ENCODE assay signal across 32 cellular contexts in the genomic region with DNA sequence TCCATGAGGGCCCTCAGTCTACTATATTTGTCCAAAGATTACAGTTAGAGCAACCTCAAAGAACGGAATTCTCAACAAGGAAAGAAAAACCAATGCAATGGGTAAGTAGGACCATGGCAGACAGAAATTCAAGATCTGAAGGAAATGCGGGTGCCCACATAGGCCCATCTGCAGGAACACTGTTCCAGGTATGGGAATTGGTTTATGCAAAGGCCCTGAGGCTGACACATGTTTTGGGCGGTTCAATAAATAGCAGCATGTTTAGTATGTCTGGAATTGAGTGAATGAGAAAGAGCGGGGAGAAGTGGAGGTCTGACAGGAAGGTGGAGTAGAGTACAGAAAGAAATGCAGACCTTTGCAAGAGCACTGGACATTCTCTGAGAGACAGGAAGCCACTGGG.
"Had no signal": no experiment of that assay in that cellular context is flagged by ENCODE, and none has a peak within 500 bp of the region (broad histone marks: within the 10 kb centered on the region; RNA-seq: fewer than 3 reads in every experiment).

No MANE protein-coding gene starts in this region.

- H3K4me1 ChIP-seq: body of pancreas, breast epithelium had no signal

- H3K9me3 ChIP-seq: adrenal gland, body of pancreas, breast epithelium had no signal

- H3K27ac ChIP-seq: body of pancreas, brain microvascular endothelial cell, breast epithelium, VCaP had no signal

- H3K36me3 ChIP-seq: adrenal gland, brain microvascular endothelial cell, breast epithelium had no signal

- H3K4me1 Mint-ChIP-seq: activated CD4-positive, alpha-beta T cell treated with anti-CD3 and anti-CD28 coated beads, Interleukin-2, amount 10 ng/mL, durations not matched to agents 24 days and 14 days; activated naive CD8-positive, alpha-beta T cell treated with anti-CD3 and anti-CD28 coated beads for 36 hours had no signal

- FAIRE-seq: astrocyte, TTC549 had no signal

- DNase-seq: activated B cell treated with CpG ODN at 0.5 μM for 24 hours; activated CD4-positive, alpha-beta memory T cell treated with anti-CD3 and anti-CD28 coated beads for 36 hours; activated CD4-positive, alpha-beta T cell treated with anti-CD3 and anti-CD28 coated beads for 4 hours; activated CD4-positive, alpha-beta T cell treated with anti-CD3 and anti-CD28 coated beads, Interleukin-2, amount 10 ng/mL, durations not matched to agents 24 days and 14 days; activated CD4-positive, alpha-beta T cell treated with anti-CD3 and anti-CD28 coated beads, Interleukin-2, amount 50 U/mL, for 1 hour; activated CD4-positive, alpha-beta T cell treated with anti-CD3 and anti-CD28 coated beads, Interleukin-2, amount 50 U/mL, for 4 hours; activated CD4-positive, CD25-positive, alpha-beta regulatory T cell treated with anti-CD3 and anti-CD28 coated beads, Interleukin-2, amount 50 U/mL, for 72 hours; activated CD8-positive, alpha-beta memory T cell treated with anti-CD3 and anti-CD28 coated beads, Interleukin-2, amount 50 U/mL, for 4 hours; activated CD8-positive, alpha-beta T cell treated with anti-CD3 and anti-CD28 coated beads for 36 hours; activated effector memory CD4-positive, alpha-beta T cell treated with anti-CD3 and anti-CD28 coated beads, Interleukin-2, amount 50 U/mL, for 16 hours; activated gamma-delta T cell treated with Interleukin-2 at 50 U/mL for 16 hours; activated naive CD4-positive, alpha-beta T cell; activated naive CD4-positive, alpha-beta T cell treated with anti-CD3 and anti-CD28 coated beads for 36 hours; activated naive CD4-positive, alpha-beta T cell treated with anti-CD3 and anti-CD28 coated beads, Interleukin-2, amount 50 U/mL, for 16 hours; activated naive CD8-positive, alpha-beta T cell treated with anti-CD3 and anti-CD28 coated beads for 36 hours; activated T-cell treated with anti-CD3 and anti-CD28 coated beads for 4 hours; activated T-cell treated with anti-CD3 and anti-CD28 coated beads, Interleukin-2, amount 50 U/mL, for 1 hour; activated T-cell treated with anti-CD3 and anti-CD28 coated beads, Interleukin-2, amount 50 U/mL, for 4 hours; activated T-cell treated with anti-CD3 and anti-CD28 coated beads, Interleukin-2, amount 50 U/mL, for 72 hours; amniotic stem cell; brain microvascular endothelial cell; central memory CD4-positive, alpha-beta T cell; T-helper 17 cell had no signal

- H3K27me3 Mint-ChIP-seq: activated B cell treated with CpG ODN at 0.5 μM for 24 hours; activated CD4-positive, alpha-beta memory T cell treated with anti-CD3 and anti-CD28 coated beads for 36 hours; activated CD4-positive, alpha-beta T cell treated with anti-CD3 and anti-CD28 coated beads, Interleukin-2, amount 10 ng/mL, durations not matched to agents 24 days and 14 days; activated CD8-positive, alpha-beta T cell treated with anti-CD3 and anti-CD28 coated beads for 36 hours; activated naive CD8-positive, alpha-beta T cell treated with anti-CD3 and anti-CD28 coated beads for 36 hours; activated T-helper 17 cell treated with anti-CD3 and anti-CD28 coated beads, Interleukin-2, amount 50 U/mL, for 72 hours; T-helper 17 cell had no signal

- H3K36me3 Mint-ChIP-seq: activated naive CD4-positive, alpha-beta T cell treated with anti-CD3 and anti-CD28 coated beads, Interleukin-2, amount 50 U/mL, for 72 hours had no signal

- H3K9me3 Mint-ChIP-seq: activated B cell treated with CpG ODN at 0.5 μM for 24 hours; activated CD4-positive, alpha-beta memory T cell treated with anti-CD3 and anti-CD28 coated beads for 36 hours; activated CD4-positive, alpha-beta T cell treated with anti-CD3 and anti-CD28 coated beads, Interleukin-2, amount 10 ng/mL, durations not matched to agents 24 days and 14 days; activated CD8-positive, alpha-beta T cell treated with anti-CD3 and anti-CD28 coated beads for 36 hours; activated naive CD4-positive, alpha-beta T cell treated with anti-CD3 and anti-CD28 coated beads for 36 hours; activated naive CD8-positive, alpha-beta T cell treated with anti-CD3 and anti-CD28 coated beads for 36 hours; activated T-cell treated with anti-CD3 and anti-CD28 coated beads, Interleukin-2, amount 50 U/mL, for 4 hours; activated T-cell treated with anti-CD3 and anti-CD28 coated beads, Interleukin-2, amount 50 U/mL, for 72 hours; activated T-helper 1 cell treated with anti-CD3 and anti-CD28 coated beads, Interleukin-12 subunit alpha, Interleukin-12 subunit beta, Interleukin-2, Interleukin-4 antibody, amounts not matched to agents 30 ng/mL and 10 ng/mL and 1 ng/mL, durations not matched to agents 14 hours and 24 hours and 36 hours; activated T-helper 17 cell treated with anti-CD3 and anti-CD28 coated beads, Interleukin-2, amount 50 U/mL, for 72 hours had no signal

- H3K27me3 ChIP-seq: adrenal gland, body of pancreas, brain microvascular endothelial cell, breast epithelium had no signal

- H3K4me3 Mint-ChIP-seq: activated B cell treated with CpG ODN at 0.5 μM for 24 hours; activated CD4-positive, alpha-beta memory T cell treated with anti-CD3 and anti-CD28 coated beads for 36 hours; activated CD4-positive, alpha-beta T cell treated with anti-CD3 and anti-CD28 coated beads, Interleukin-2, amount 10 ng/mL, durations not matched to agents 24 days and 14 days; activated CD8-positive, alpha-beta T cell treated with anti-CD3 and anti-CD28 coated beads for 36 hours; activated naive CD4-positive, alpha-beta T cell treated with anti-CD3 and anti-CD28 coated beads for 36 hours; activated naive CD8-positive, alpha-beta T cell treated with anti-CD3 and anti-CD28 coated beads for 36 hours; activated T-cell treated with anti-CD3 and anti-CD28 coated beads, Interleukin-2, amount 50 U/mL, for 4 hours; activated T-cell treated with anti-CD3 and anti-CD28 coated beads, Interleukin-2, amount 50 U/mL, for 72 hours; activated T-helper 1 cell treated with anti-CD3 and anti-CD28 coated beads, Interleukin-12 subunit alpha, Interleukin-12 subunit beta, Interleukin-2, Interleukin-4 antibody, amounts not matched to agents 30 ng/mL and 10 ng/mL and 1 ng/mL, durations not matched to agents 14 hours and 24 hours and 36 hours; activated T-helper 17 cell treated with anti-CD3 and anti-CD28 coated beads, Interleukin-2, amount 50 U/mL, for 72 hours; T-helper 17 cell had no signal

- H3K4me3 ChIP-seq: adrenal gland, body of pancreas, breast epithelium had no signal

- ATAC-seq: activated CD8-positive, alpha-beta T cell treated with anti-CD3 and anti-CD28 coated beads for 36 hours; activated naive CD4-positive, alpha-beta T cell treated with anti-CD3 and anti-CD28 coated beads, Interleukin-2, amount 50 U/mL, for 72 hours; activated T-cell treated with anti-CD3 and anti-CD28 coated beads, Interleukin-2, amount 50 U/mL, for 4 hours; activated T-cell treated with anti-CD3 and anti-CD28 coated beads, Interleukin-2, amount 50 U/mL, for 72 hours; activated T-helper 17 cell treated with anti-CD3 and anti-CD28 coated beads, Interleukin-2, amount 50 U/mL, for 72 hours; body of pancreas; T-helper 17 cell had no signal

- H3K27ac Mint-ChIP-seq: activated CD4-positive, alpha-beta memory T cell treated with anti-CD3 and anti-CD28 coated beads for 36 hours; activated CD4-positive, alpha-beta T cell treated with anti-CD3 and anti-CD28 coated beads, Interleukin-2, amount 10 ng/mL, durations not matched to agents 24 days and 14 days; activated CD8-positive, alpha-beta T cell treated with anti-CD3 and anti-CD28 coated beads for 36 hours; activated naive CD4-positive, alpha-beta T cell treated with anti-CD3 and anti-CD28 coated beads for 36 hours; activated naive CD8-positive, alpha-beta T cell treated with anti-CD3 and anti-CD28 coated beads for 36 hours; activated T-cell treated with anti-CD3 and anti-CD28 coated beads, Interleukin-2, amount 50 U/mL, for 72 hours; activated T-helper 1 cell treated with anti-CD3 and anti-CD28 coated beads, Interleukin-12 subunit alpha, Interleukin-12 subunit beta, Interleukin-2, Interleukin-4 antibody, amounts not matched to agents 30 ng/mL and 10 ng/mL and 1 ng/mL, durations not matched to agents 14 hours and 24 hours and 36 hours; activated T-helper 17 cell treated with anti-CD3 and anti-CD28 coated beads, Interleukin-2, amount 50 U/mL, for 72 hours; T-helper 17 cell had no signal
